ENCODE assay signal across 9 cellular contexts in genomic region chr6:77620290-77620882, GRCh38. TPM values are rescaled to one million over a fixed set of nuclear protein-coding genes. Genes with fewer than 3 reads are reported as not detected.
A peak's percentile ranks its signal among the peaks of the same experiment; 100 is the strongest.
DNase-seq lines count a peak whose midpoint lies in the region; ATAC-seq and TF ChIP-seq lines count a peak whose summit lies in the region.
"Had no signal": no experiment of that assay in that cellular context is flagged by ENCODE, and none has a peak within 500 bp of the region (broad histone marks: within the 10 kb centered on the region; RNA-seq: fewer than 3 reads in every experiment).

No MANE protein-coding gene starts in this region.

- H4K20me1 ChIP-seq in DOHH2 (ENCODE audit: control insufficient read depth, insufficient read depth, low read depth, low read length), result no peaks in the 10 kb centered on the region
- no peaks in the 10 kb centered on the region for H4K20me1 ChIP-seq in GM23338 (replicated peaks; ENCODE audit: insufficient read depth)

- H3K4me1 ChIP-seq in DOHH2 (ENCODE audit: control insufficient read depth, low read length), result no peaks in the 10 kb centered on the region
- H3K4me1 ChIP-seq in GM23338 (ENCODE audit: insufficient read depth), result 0 out of 2 replicates have a peak, but pooled peaks cover 3% of the 10 kb centered on the region

- TF ChIP-seq CTCF in DOHH2 (IDR thresholded peaks at IDR 0.05; ENCODE audit: low read depth, low read length, poor library complexity, severe bottlenecking) (peak; percentile 55), GM23338 (conservative IDR thresholded peaks at IDR 0.05; ENCODE audit: low read depth in 2 of 2) (peak; percentile 74 to 80)

- H3K36me3 ChIP-seq in DOHH2 (ENCODE audit: control insufficient read depth, low read length), result no peaks in the 10 kb centered on the region
- H3K36me3 ChIP-seq in GM23338 (ENCODE audit: insufficient read depth), result no peaks in the 10 kb centered on the region

- H3K27me3 Mint-ChIP-seq in GM23338 (ENCODE audit: insufficient read depth, low read depth, poor library complexity), result no peaks in the 10 kb centered on the region
- H3K27me3 Mint-ChIP-seq: central memory CD8-positive, alpha-beta T cell had no signal

- H3K4me3 Mint-ChIP-seq in GM23338, result no peak overlapping the region
- H3K4me3 Mint-ChIP-seq: central memory CD8-positive, alpha-beta T cell had no signal

- H2AFZ ChIP-seq in GM23338, result no peak overlapping the region

- H3K4me1 Mint-ChIP-seq in GM23338, result peaks cover 4% of the 10 kb centered on the region; the same call in 2 of the 3 replicates
- H3K4me1 Mint-ChIP-seq: central memory CD8-positive, alpha-beta T cell had no signal

- no peaks in the 10 kb centered on the region for H3K9me3 ChIP-seq in DOHH2 (ENCODE audit: control insufficient read depth, insufficient read depth, low read length)

- H3K4me2 ChIP-seq in DOHH2 (ENCODE audit: low read length) (no peak overlapping the region), GM23338 (no peak overlapping the region)

- peak; percentile 67 for DNase-seq in GM23338 (ENCODE audit: low spot score)
- DNase-seq in OCI-M1 (lab: John Stamatoyannopoulos, UW), result peak; percentile 51
- peak; percentile 45 for DNase-seq in iPS-NIHi7 (ENCODE audit: extremely low spot score)
- DNase-seq in medulla oblongata (ENCODE audit: extremely low spot score), result no peak
- no peak for DNase-seq in T-helper 1 cell
- no peak for DNase-seq in SHP77 treated with DMSO at 0.1 percent for 48 hours (lab: John Stamatoyannopoulos, UW)

- no peaks in the 10 kb centered on the region for H3K36me3 Mint-ChIP-seq in GM23338 (ENCODE audit: low read depth)

- no peaks in the 10 kb centered on the region for H3K79me2 ChIP-seq in DOHH2 (ENCODE audit: control insufficient read depth, low read length)
- H3K79me2 ChIP-seq in GM23338 (replicated peaks; ENCODE audit: insufficient read depth), result no peaks in the 10 kb centered on the region

- ATAC-seq in GM23338 (peak; percentile 90), HG03139 (IDR thresholded peaks at IDR 0.05; ENCODE audit: unreplicated experiment) (no peak)

- H3K27me3 ChIP-seq in DOHH2 (ENCODE audit: control insufficient read depth, low read length), result no peaks in the 10 kb centered on the region
- H3K27me3 ChIP-seq in GM23338 (ENCODE audit: insufficient read depth), result no peaks in the 10 kb centered on the region

- H3K9me2 ChIP-seq in DOHH2 (replicated peaks; ENCODE audit: control insufficient read depth, low read length), result no peaks in the 10 kb centered on the region
- no peaks in the 10 kb centered on the region for H3K9me2 ChIP-seq in GM23338 (ENCODE audit: insufficient read depth)

- H3K4me3 ChIP-seq in DOHH2 (ENCODE audit: low read length) (no peak overlapping the region), GM23338 (no peak overlapping the region)

- no peak overlapping the region for H3K27ac Mint-ChIP-seq in GM23338

- H3K27ac ChIP-seq in DOHH2 (ENCODE audit: low read depth, low read length) (no peak overlapping the region), GM23338 (ENCODE audit: low read depth) (no peak overlapping the region)

- peaks cover 3% of the 10 kb centered on the region; the same call in 2 of the 3 replicates for H3K9me3 Mint-ChIP-seq in GM23338
- H3K9me3 Mint-ChIP-seq: central memory CD8-positive, alpha-beta T cell had no signal

- H3F3A ChIP-seq in DOHH2 (ENCODE audit: control insufficient read depth, insufficient read depth) (no peaks in the 10 kb centered on the region), GM23338 (replicated peaks; ENCODE audit: low read depth) (no peaks in the 10 kb centered on the region)

TF ChIP-seq in GM23338, 12 proteins besides CTCF, POLR2A, EP300 and RAD21:
- TF ChIP-seq STAT1 (IDR thresholded peaks at IDR 0.05; ENCODE audit: unreplicated experiment), result no peak
- TF ChIP-seq EZH2 (IDR thresholded peaks at IDR 0.05; ENCODE audit: low read depth, unreplicated experiment), result no peak
- no peak for TF ChIP-seq REST (IDR thresholded peaks at IDR 0.05; ENCODE audit: unreplicated experiment)
- TF ChIP-seq ETS1 (IDR thresholded peaks at IDR 0.05), result no peak

RNA-seq across cellular contexts. Expression of gene MEI4, which starts 32.5 kb away (rescaled TPM):
- 0.16 and 0.63 TPM in 2 replicates for total RNA-seq in GM23338 (2014; rRNA removed; shearing (Covaris generic))
- polyA plus RNA-seq in GM23338 (2016; fragmentation: Nextera tagmentation; extraction: Ambion mirVana), result 0.10 and 0.23 TPM in 2 replicates

Comparison
In these comparisons a context has a peak if more than half of its experiments do, and no peak if none do; other contexts are left out.
1. DNase-seq: peak in GM23338 (single experiment), OCI-M1 (single experiment) and iPS-NIHi7 (single experiment); none in medulla oblongata (single experiment), T-helper 1 cell (0 of 5) and SHP77 treated with DMSO at 0.1 percent for 48 hours (single experiment).